ENCODE assay signal across 13 cellular contexts in the genomic region with DNA sequence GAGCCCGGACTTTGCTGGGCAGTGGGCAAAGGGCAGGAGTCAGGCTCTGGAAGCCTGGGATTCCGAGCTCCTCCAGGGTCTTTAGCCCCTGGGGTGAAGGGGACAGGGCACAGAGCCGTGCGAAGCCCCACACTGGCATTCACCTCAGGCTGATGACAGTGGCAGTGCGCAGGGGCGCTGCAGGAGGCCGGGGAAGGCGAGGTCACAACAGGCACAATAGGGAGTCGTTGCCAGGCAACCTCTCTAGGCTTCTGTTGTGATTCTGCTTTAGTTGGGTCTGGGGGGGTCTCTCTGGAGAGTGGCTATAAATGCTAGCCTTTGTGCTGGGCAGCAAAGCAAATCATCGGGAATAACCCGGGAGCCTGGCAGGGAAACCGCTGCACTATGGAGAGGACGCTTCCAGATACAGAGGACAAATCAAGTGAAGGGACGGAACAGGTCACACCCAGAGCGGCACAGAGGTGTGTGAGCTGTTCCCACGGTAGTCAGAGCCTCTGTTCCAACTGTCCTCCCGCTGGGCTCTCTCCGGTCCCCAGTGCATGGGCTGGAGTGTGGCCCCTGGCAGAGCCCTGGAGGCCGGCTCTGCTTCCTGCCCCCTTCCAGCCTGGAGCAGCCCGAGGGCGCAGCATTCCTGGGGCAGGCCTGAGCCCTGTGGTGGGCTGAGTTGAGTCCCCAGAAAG. TPM values are rescaled to one million over a fixed set of nuclear protein-coding genes. Genes with fewer than 3 reads are reported as not detected.
DNase-seq lines count a peak whose midpoint lies in the region; ATAC-seq, FAIRE-seq and TF ChIP-seq lines count a peak whose summit lies in the region.
"Had no signal": no experiment of that assay in that cellular context is flagged by ENCODE, and none has a peak within 500 bp of the region (broad histone marks: within the 10 kb centered on the region; RNA-seq: fewer than 3 reads in every experiment).

No MANE protein-coding gene starts in this region.

- no peaks in the 10 kb centered on the region for H3K9me3 ChIP-seq in HUES6 (ENCODE audit: control insufficient read depth, insufficient read depth, low read depth, low read length)
- H3K9me3 ChIP-seq: BLaER1 treated with 17β-estradiol and CSF1 and Interleukin-3, amounts not matched to agents 10 nM and 100 nM had no signal

- peak overlapping the region; percentile 34; the same call in 1 of the 2 replicates for H3K4me3 ChIP-seq in HUES6 (ENCODE audit: low read depth, low read length)
- H3K4me3 ChIP-seq: BLaER1 treated with 17β-estradiol and CSF1 and Interleukin-3, amounts not matched to agents 10 nM and 100 nM had no signal

- peaks cover 19% of the 10 kb centered on the region; the same call in 1 of the 2 replicates for H3K27me3 ChIP-seq in HUES6 (ENCODE audit: control insufficient read depth, insufficient read depth, low read length)
- H3K27me3 ChIP-seq: BLaER1 treated with 17β-estradiol and CSF1 and Interleukin-3, amounts not matched to agents 10 nM and 100 nM had no signal

- no peak for TF ChIP-seq POLR2A in GM12891 (IDR thresholded peaks at IDR 0.05; ENCODE audit: low read depth, low read length)

- peak; percentile 32 for DNase-seq in NCI-H510A (lab: John Stamatoyannopoulos, UW)
- peak; percentile 2 to 14 for DNase-seq in hippocampal formation (lab: John Stamatoyannopoulos, UW)
- peak; percentile 41 for DNase-seq in pons (ENCODE audit: low spot score)
- DNase-seq in GM12891 (ENCODE audit: insufficient read length, low spot score) = no peak
- DNase-seq: GF-D8, immature natural killer cell, NCI-H526 treated with DMSO at 0.1 percent for 48 hours, SHP77 treated with DMSO at 0.1 percent for 48 hours had no signal

- ATAC-seq in GM19455 (IDR thresholded peaks at IDR 0.05; ENCODE audit: unreplicated experiment) = no peak
- ATAC-seq in HG03135 (IDR thresholded peaks at IDR 0.05; ENCODE audit: unreplicated experiment) = no peak
- ATAC-seq in HG02885 (IDR thresholded peaks at IDR 0.05; ENCODE audit: poor library complexity, unreplicated experiment) = no peak

- FAIRE-seq in GM12891 (lab: Jason Lieb, UNC) = no peak

- no peaks in the 10 kb centered on the region for H3K36me3 ChIP-seq in HUES6 (ENCODE audit: control insufficient read depth, insufficient read depth, low read length)
- H3K36me3 ChIP-seq: BLaER1 treated with 17β-estradiol and CSF1 and Interleukin-3, amounts not matched to agents 10 nM and 100 nM had no signal

- H3K9ac ChIP-seq in HUES6 (ENCODE audit: low read length) = peak overlapping the region; percentile 47
- H3K9ac ChIP-seq: BLaER1 treated with 17β-estradiol and CSF1 and Interleukin-3, amounts not matched to agents 10 nM and 100 nM had no signal

- peaks cover 16% of the 10 kb centered on the region for H3K4me1 ChIP-seq in HUES6 (ENCODE audit: control insufficient read depth, insufficient read depth, low read length)
- H3K4me1 ChIP-seq: BLaER1 treated with 17β-estradiol and CSF1 and Interleukin-3, amounts not matched to agents 10 nM and 100 nM had no signal

- no peak overlapping the region for H3K27ac ChIP-seq in HUES6 (ENCODE audit: low read depth, low read length)
- H3K27ac ChIP-seq: BLaER1 treated with 17β-estradiol and CSF1 and Interleukin-3, amounts not matched to agents 10 nM and 100 nM had no signal

TF ChIP-seq in GM12891, 5 proteins besides CTCF, POLR2A, EP300 and RAD21:
- TF ChIP-seq TAF1 (IDR thresholded peaks at IDR 0.05; ENCODE audit: low read depth, low read length) (no peak), POLR2AphosphoS5 (IDR thresholded peaks at IDR 0.05; ENCODE audit: low read depth, low read length) (no peak), POU2F2 (IDR thresholded peaks at IDR 0.05; ENCODE audit: low read depth, low read length) (no peak), PAX5 (IDR thresholded peaks at IDR 0.05; ENCODE audit: insufficient read depth, low read length, severe bottlenecking) (no peak), SPI1 (IDR thresholded peaks at IDR 0.05; ENCODE audit: low read depth, low read length) (no peak)

RNA-seq across cellular contexts. Expression of a gene that starts 11.7 kb away (rescaled TPM):
- 6.1 TPM for polyA plus RNA-seq in GM12891 (2012; ENCODE audit: low read depth, missing spikeins)

RNA-seq across cellular contexts. Expression of a gene that starts 49.2 kb away (rescaled TPM):
- polyA plus RNA-seq in GM12891 (2012; ENCODE audit: low read depth, missing spikeins) = 0.19 TPM
- polyA plus RNA-seq: immature natural killer cell had no signal
